Comparison of ENCODE assay signal across 8 cellular contexts in genomic region chr12:56007148-56007891, GRCh38. TPM values are rescaled to one million over a fixed set of nuclear protein-coding genes. Genes with fewer than 3 reads are reported as not detected.
DNase-seq lines count a peak whose midpoint lies in the region; ATAC-seq and TF ChIP-seq lines count a peak whose summit lies in the region.

No MANE protein-coding gene starts in this region.

- no peaks in the 10 kb centered on the region for H3K27me3 Mint-ChIP-seq in activated CD4-positive, alpha-beta T cell treated with anti-CD3 and anti-CD28 coated beads, Interleukin-2, amount 10 ng/mL, durations not matched to agents 24 days and 14 days

- H3K4me1 Mint-ChIP-seq in activated CD4-positive, alpha-beta T cell treated with anti-CD3 and anti-CD28 coated beads, Interleukin-2, amount 10 ng/mL, durations not matched to agents 24 days and 14 days: peaks cover 32% of the 10 kb centered on the region

- DNase-seq in NCI-H524 (lab: John Stamatoyannopoulos, UW) (peak; percentile 53 to 85), dedifferentiated amniotic fluid mesenchymal stem cell (ENCODE audit: extremely low spot score) (peak; percentile 82), left kidney (ENCODE audit: low read depth, low spot score) (peak; percentile 98)
- DNase-seq in activated CD4-positive, alpha-beta T cell treated with anti-CD3 and anti-CD28 coated beads, Interleukin-2, amount 10 ng/mL, durations not matched to agents 24 days and 14 days: peak; percentile 92
- DNase-seq in stimulated activated CD4-positive, alpha-beta T cell treated with anti-CD3 and anti-CD28 coated beads, Interleukin-1b, Interleukin-23, amount 100 ng/mL, for 24 hours (ENCODE audit: low read depth in 4 of 4, low spot score in 1 of 4): peak; percentile 54 to 74 (median 60)

- H3K36me3 Mint-ChIP-seq in activated CD4-positive, alpha-beta T cell treated with anti-CD3 and anti-CD28 coated beads, Interleukin-2, amount 10 ng/mL, durations not matched to agents 24 days and 14 days (ENCODE audit: low read depth): peaks cover 6% of the 10 kb centered on the region

- peak overlapping the region; percentile 87 for H3K4me3 Mint-ChIP-seq in activated CD4-positive, alpha-beta T cell treated with anti-CD3 and anti-CD28 coated beads, Interleukin-2, amount 10 ng/mL, durations not matched to agents 24 days and 14 days

- intact Hi-C loops in activated CD4-positive, alpha-beta T cell treated with anti-CD3 and anti-CD28 coated beads, Interleukin-2, amount 10 ng/mL, durations not matched to agents 24 days and 14 days (cut with micrococcal nuclease): loop anchor here (2.0 kb wide), 1 partner anchor 13 kb away; the partner anchor contains the start of gene IKZF4

- no peak for TF ChIP-seq CTCF in 22Rv1 (IDR thresholded peaks at IDR 0.05)

- ATAC-seq in GM18861 (IDR thresholded peaks at IDR 0.05; ENCODE audit: unreplicated experiment) (peak; percentile 54), HG03342 (IDR thresholded peaks at IDR 0.05; ENCODE audit: unreplicated experiment) (peak; percentile 68)

- H3K27ac Mint-ChIP-seq in activated CD4-positive, alpha-beta T cell treated with anti-CD3 and anti-CD28 coated beads, Interleukin-2, amount 10 ng/mL, durations not matched to agents 24 days and 14 days: peak overlapping the region; percentile 82

- H3K27ac ChIP-seq in 22Rv1: peak overlapping the region; percentile 97

- H3K9me3 Mint-ChIP-seq in activated CD4-positive, alpha-beta T cell treated with anti-CD3 and anti-CD28 coated beads, Interleukin-2, amount 10 ng/mL, durations not matched to agents 24 days and 14 days: no peaks in the 10 kb centered on the region

RNA-seq across cellular contexts. Expression of gene SUOX, which starts 10.2 kb away (rescaled TPM):
- total RNA-seq in activated CD4-positive, alpha-beta T cell treated with anti-CD3 and anti-CD28 coated beads, Interleukin-2, amount 10 ng/mL, durations not matched to agents 24 days and 14 days: 9.3 and 10.2 TPM in 2 replicates

RNA-seq across cellular contexts. Expression of gene IKZF4, which starts 13.5 kb away (rescaled TPM):
- 24.3 and 26.1 TPM in 2 replicates for total RNA-seq in activated CD4-positive, alpha-beta T cell treated with anti-CD3 and anti-CD28 coated beads, Interleukin-2, amount 10 ng/mL, durations not matched to agents 24 days and 14 days

RNA-seq across cellular contexts. Expression of gene RAB5B, which starts 33.4 kb away (rescaled TPM):
- total RNA-seq in activated CD4-positive, alpha-beta T cell treated with anti-CD3 and anti-CD28 coated beads, Interleukin-2, amount 10 ng/mL, durations not matched to agents 24 days and 14 days: 39.0 and 40.2 TPM in 2 replicates

RNA-seq across cellular contexts. Expression of gene RPS26, which starts 34.4 kb away (rescaled TPM):
- 40.5 and 46.3 TPM in 2 replicates for total RNA-seq in activated CD4-positive, alpha-beta T cell treated with anti-CD3 and anti-CD28 coated beads, Interleukin-2, amount 10 ng/mL, durations not matched to agents 24 days and 14 days

RNA-seq across cellular contexts. Expression of gene CDK2, which starts 40.7 kb away (rescaled TPM):
- 108 and 110 TPM in 2 replicates for total RNA-seq in activated CD4-positive, alpha-beta T cell treated with anti-CD3 and anti-CD28 coated beads, Interleukin-2, amount 10 ng/mL, durations not matched to agents 24 days and 14 days

Comparison
In these comparisons a context has a peak if more than half of its experiments do, and no peak if none do; other contexts are left out.
1. Peak in every context shown above with its lines: DNase-seq, ATAC-seq and H3K27ac ChIP-seq.